1 cellular context compared by ENCODE assay signal in the genomic region with DNA sequence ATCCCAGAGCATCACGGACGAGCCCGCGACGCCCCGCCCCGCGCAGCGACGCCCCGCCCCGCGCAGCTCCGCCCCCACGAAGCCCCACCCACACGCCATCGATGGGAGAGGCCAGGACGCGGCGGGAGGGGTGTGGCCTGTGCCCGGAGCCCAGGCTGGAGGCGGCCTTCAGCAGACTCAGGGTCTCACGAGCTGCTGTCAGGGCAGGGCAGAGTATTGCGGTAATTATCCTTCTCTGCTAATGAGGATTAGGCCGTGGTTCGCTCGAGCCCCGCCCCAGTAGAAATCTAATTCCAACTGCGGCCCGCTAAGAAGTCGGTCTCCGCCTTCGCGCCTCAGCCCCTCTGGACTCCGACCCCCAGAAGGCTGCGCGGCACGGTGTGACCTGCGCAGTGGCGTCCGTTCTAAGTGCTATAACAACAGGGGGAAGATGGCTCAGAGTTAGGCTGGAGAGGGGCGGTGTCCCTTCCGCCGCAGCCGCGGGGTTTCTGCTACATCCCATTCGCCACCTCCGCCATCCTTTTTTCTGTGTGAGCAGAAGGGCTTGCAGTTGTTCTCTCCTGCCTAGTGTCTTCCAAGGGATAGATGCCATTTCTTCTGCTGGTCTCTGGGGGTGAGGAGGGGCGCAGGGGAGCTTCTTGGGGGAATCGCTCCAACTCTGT.
A peak's percentile ranks its signal among the peaks of the same experiment; 100 is the strongest.
TF ChIP-seq lines count a peak whose summit lies in the region.

No MANE protein-coding gene starts in this region.

TF ChIP-seq in HepG2, 621 proteins besides CTCF, POLR2A, EP300 and RAD21 (continued from another document and continues in another):
- TF ChIP-seq, protein P1, sequence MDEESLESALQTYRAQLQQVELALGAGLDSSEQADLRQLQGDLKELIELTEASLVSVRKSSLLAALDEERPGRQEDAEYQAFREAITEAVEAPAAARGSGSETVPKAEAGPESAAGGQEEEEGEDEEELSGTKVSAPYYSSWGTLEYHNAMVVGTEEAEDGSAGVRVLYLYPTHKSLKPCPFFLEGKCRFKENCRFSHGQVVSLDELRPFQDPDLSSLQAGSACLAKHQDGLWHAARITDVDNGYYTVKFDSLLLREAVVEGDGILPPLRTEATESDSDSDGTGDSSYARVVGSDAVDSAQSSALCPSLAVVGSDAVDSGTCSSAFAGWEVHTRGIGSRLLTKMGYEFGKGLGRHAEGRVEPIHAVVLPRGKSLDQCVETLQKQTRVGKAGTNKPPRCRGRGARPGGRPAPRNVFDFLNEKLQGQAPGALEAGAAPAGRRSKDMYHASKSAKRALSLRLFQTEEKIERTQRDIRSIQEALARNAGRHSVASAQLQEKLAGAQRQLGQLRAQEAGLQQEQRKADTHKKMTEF (CRISPR knock-in tag; IDR thresholded peaks at IDR 0.05): peak; percentile 48; the same call in 1 of the 2 replicates
- TF ChIP-seq ZNF292 (CRISPR knock-in tag; IDR thresholded peaks at IDR 0.05; ENCODE audit: borderline replicate concordance, low read depth): peak; percentile 15; the same call in 1 of the 2 replicates
- no peak for TF ChIP-seq KDM6A (CRISPR knock-in tag; IDR thresholded peaks at IDR 0.05; ENCODE audit: low read depth)
- TF ChIP-seq PHB2 (IDR thresholded peaks at IDR 0.05; ENCODE audit: partially characterized antibody): no peak
- TF ChIP-seq NFATC3 (CRISPR knock-in tag; IDR thresholded peaks at IDR 0.05): no peak
- TF ChIP-seq, protein P2, sequence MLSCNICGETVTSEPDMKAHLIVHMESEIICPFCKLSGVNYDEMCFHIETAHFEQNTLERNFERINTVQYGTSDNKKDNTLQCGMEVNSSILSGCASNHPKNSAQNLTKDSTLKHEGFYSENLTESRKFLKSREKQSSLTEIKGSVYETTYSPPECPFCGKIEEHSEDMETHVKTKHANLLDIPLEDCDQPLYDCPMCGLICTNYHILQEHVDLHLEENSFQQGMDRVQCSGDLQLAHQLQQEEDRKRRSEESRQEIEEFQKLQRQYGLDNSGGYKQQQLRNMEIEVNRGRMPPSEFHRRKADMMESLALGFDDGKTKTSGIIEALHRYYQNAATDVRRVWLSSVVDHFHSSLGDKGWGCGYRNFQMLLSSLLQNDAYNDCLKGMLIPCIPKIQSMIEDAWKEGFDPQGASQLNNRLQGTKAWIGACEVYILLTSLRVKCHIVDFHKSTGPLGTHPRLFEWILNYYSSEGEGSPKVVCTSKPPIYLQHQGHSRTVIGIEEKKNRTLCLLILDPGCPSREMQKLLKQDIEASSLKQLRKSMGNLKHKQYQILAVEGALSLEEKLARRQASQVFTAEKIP (CRISPR knock-in tag; IDR thresholded peaks at IDR 0.05; ENCODE audit: borderline replicate concordance): no peak
- TF ChIP-seq, protein P3, sequence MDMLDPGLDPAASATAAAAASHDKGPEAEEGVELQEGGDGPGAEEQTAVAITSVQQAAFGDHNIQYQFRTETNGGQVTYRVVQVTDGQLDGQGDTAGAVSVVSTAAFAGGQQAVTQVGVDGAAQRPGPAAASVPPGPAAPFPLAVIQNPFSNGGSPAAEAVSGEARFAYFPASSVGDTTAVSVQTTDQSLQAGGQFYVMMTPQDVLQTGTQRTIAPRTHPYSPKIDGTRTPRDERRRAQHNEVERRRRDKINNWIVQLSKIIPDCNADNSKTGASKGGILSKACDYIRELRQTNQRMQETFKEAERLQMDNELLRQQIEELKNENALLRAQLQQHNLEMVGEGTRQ (IDR thresholded peaks at IDR 0.05; ENCODE audit: low read depth, low read length): no peak
- TF ChIP-seq, protein P3 (CRISPR knock-in tag; IDR thresholded peaks at IDR 0.05; ENCODE audit: borderline replicate concordance): no peak
- no peak for TF ChIP-seq ZNF773 (CRISPR knock-in tag; IDR thresholded peaks at IDR 0.05; ENCODE audit: borderline replicate concordance)
- no peak for TF ChIP-seq MBNL3 (CRISPR knock-in tag; conservative IDR thresholded peaks at IDR 0.05)
- peak in 1 of 2 experiments; percentile 41; a peak in 1 of 4 replicates for TF ChIP-seq KLF16 (CRISPR knock-in tag; IDR thresholded peaks at IDR 0.05)
- TF ChIP-seq ZNF850 (CRISPR knock-in tag; conservative IDR thresholded peaks at IDR 0.05): no peak
- 0 out of 2 replicates have a peak, but pooled peaks have one; percentile 22 for TF ChIP-seq ZBTB3 (CRISPR knock-in tag; IDR thresholded peaks at IDR 0.05; ENCODE audit: borderline replicate concordance, low read depth)
- TF ChIP-seq, protein P4, sequence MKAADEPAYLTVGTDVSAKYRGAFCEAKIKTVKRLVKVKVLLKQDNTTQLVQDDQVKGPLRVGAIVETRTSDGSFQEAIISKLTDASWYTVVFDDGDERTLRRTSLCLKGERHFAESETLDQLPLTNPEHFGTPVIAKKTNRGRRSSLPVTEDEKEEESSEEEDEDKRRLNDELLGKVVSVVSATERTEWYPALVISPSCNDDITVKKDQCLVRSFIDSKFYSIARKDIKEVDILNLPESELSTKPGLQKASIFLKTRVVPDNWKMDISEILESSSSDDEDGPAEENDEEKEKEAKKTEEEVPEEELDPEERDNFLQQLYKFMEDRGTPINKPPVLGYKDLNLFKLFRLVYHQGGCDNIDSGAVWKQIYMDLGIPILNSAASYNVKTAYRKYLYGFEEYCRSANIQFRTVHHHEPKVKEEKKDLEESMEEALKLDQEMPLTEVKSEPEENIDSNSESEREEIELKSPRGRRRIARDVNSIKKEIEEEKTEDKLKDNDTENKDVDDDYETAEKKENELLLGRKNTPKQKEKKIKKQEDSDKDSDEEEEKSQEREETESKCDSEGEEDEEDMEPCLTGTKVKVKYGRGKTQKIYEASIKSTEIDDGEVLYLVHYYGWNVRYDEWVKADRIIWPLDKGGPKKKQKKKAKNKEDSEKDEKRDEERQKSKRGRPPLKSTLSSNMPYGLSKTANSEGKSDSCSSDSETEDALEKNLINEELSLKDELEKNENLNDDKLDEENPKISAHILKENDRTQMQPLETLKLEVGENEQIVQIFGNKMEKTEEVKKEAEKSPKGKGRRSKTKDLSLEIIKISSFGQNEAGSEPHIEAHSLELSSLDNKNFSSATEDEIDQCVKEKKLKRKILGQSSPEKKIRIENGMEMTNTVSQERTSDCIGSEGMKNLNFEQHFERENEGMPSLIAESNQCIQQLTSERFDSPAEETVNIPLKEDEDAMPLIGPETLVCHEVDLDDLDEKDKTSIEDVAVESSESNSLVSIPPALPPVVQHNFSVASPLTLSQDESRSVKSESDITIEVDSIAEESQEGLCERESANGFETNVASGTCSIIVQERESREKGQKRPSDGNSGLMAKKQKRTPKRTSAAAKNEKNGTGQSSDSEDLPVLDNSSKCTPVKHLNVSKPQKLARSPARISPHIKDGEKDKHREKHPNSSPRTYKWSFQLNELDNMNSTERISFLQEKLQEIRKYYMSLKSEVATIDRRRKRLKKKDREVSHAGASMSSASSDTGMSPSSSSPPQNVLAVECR (CRISPR knock-in tag; IDR thresholded peaks at IDR 0.05; ENCODE audit: borderline replicate concordance): peak; percentile 63; the same call in 1 of the 2 replicates
- TF ChIP-seq NFRKB (IDR thresholded peaks at IDR 0.05): no peak
- TF ChIP-seq KAT2B (IDR thresholded peaks at IDR 0.05; ENCODE audit: borderline replicate concordance, low read depth, low read length): no peak
- TF ChIP-seq GABPB1 (CRISPR knock-in tag; IDR thresholded peaks at IDR 0.05): peak; percentile 67
- TF ChIP-seq, protein P5, sequence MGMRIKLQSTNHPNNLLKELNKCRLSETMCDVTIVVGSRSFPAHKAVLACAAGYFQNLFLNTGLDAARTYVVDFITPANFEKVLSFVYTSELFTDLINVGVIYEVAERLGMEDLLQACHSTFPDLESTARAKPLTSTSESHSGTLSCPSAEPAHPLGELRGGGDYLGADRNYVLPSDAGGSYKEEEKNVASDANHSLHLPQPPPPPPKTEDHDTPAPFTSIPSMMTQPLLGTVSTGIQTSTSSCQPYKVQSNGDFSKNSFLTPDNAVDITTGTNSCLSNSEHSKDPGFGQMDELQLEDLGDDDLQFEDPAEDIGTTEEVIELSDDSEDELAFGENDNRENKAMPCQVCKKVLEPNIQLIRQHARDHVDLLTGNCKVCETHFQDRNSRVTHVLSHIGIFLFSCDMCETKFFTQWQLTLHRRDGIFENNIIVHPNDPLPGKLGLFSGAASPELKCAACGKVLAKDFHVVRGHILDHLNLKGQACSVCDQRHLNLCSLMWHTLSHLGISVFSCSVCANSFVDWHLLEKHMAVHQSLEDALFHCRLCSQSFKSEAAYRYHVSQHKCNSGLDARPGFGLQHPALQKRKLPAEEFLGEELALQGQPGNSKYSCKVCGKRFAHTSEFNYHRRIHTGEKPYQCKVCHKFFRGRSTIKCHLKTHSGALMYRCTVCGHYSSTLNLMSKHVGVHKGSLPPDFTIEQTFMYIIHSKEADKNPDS (CRISPR knock-in tag; IDR thresholded peaks at IDR 0.05): 0 out of 2 replicates have a peak, but pooled peaks have one; percentile 10
- TF ChIP-seq HNF4A (CRISPR knock-in tag; IDR thresholded peaks at IDR 0.05): no peak
- TF ChIP-seq REL (CRISPR knock-in tag; conservative IDR thresholded peaks at IDR 0.05): no peak
- TF ChIP-seq, protein P6, sequence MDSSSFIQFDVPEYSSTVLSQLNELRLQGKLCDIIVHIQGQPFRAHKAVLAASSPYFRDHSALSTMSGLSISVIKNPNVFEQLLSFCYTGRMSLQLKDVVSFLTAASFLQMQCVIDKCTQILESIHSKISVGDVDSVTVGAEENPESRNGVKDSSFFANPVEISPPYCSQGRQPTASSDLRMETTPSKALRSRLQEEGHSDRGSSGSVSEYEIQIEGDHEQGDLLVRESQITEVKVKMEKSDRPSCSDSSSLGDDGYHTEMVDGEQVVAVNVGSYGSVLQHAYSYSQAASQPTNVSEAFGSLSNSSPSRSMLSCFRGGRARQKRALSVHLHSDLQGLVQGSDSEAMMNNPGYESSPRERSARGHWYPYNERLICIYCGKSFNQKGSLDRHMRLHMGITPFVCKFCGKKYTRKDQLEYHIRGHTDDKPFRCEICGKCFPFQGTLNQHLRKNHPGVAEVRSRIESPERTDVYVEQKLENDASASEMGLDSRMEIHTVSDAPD (CRISPR knock-in tag; IDR thresholded peaks at IDR 0.05): no peak
- TF ChIP-seq, protein P7, sequence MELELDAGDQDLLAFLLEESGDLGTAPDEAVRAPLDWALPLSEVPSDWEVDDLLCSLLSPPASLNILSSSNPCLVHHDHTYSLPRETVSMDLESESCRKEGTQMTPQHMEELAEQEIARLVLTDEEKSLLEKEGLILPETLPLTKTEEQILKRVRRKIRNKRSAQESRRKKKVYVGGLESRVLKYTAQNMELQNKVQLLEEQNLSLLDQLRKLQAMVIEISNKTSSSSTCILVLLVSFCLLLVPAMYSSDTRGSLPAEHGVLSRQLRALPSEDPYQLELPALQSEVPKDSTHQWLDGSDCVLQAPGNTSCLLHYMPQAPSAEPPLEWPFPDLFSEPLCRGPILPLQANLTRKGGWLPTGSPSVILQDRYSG (CRISPR knock-in tag; IDR thresholded peaks at IDR 0.05): no peak
- no peak for TF ChIP-seq ZNF234 (CRISPR knock-in tag; conservative IDR thresholded peaks at IDR 0.05)
- TF ChIP-seq, protein P8, sequence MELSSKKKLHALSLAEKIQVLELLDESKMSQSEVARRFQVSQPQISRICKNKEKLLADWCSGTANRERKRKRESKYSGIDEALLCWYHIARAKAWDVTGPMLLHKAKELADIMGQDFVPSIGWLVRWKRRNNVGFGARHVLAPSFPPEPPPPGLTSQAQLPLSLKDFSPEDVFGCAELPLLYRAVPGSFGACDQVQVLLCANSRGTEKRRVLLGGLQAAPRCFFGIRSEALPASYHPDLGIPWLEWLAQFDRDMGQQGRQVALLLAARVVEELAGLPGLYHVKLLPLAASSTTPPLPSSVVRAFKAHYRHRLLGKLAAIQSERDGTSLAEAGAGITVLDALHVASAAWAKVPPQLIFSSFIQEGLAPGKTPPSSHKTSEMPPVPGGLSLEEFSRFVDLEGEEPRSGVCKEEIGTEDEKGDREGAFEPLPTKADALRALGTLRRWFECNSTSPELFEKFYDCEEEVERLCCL (CRISPR knock-in tag; IDR thresholded peaks at IDR 0.05; ENCODE audit: borderline replicate concordance): no peak
- no peak for TF ChIP-seq ZNF180 (CRISPR knock-in tag; IDR thresholded peaks at IDR 0.05; ENCODE audit: borderline replicate concordance, low read depth)
- TF ChIP-seq ZNF629 (CRISPR knock-in tag; conservative IDR thresholded peaks at IDR 0.05): no peak
- TF ChIP-seq ZNF367 (CRISPR knock-in tag; IDR thresholded peaks at IDR 0.05; ENCODE audit: borderline replicate concordance): no peak
- no peak for TF ChIP-seq CBFB (CRISPR knock-in tag; IDR thresholded peaks at IDR 0.05)
- TF ChIP-seq NCOA1 (CRISPR knock-in tag; IDR thresholded peaks at IDR 0.05): no peak
- TF ChIP-seq ZNF556 (CRISPR knock-in tag; IDR thresholded peaks at IDR 0.05; ENCODE audit: borderline replicate concordance): peak; percentile 66; the same call in 1 of the 2 replicates
- TF ChIP-seq RFX3 (CRISPR knock-in tag; IDR thresholded peaks at IDR 0.05): no peak
- TF ChIP-seq TAF1 (CRISPR knock-in tag; IDR thresholded peaks at IDR 0.05): peak; percentile 49
- TF ChIP-seq, protein P9, sequence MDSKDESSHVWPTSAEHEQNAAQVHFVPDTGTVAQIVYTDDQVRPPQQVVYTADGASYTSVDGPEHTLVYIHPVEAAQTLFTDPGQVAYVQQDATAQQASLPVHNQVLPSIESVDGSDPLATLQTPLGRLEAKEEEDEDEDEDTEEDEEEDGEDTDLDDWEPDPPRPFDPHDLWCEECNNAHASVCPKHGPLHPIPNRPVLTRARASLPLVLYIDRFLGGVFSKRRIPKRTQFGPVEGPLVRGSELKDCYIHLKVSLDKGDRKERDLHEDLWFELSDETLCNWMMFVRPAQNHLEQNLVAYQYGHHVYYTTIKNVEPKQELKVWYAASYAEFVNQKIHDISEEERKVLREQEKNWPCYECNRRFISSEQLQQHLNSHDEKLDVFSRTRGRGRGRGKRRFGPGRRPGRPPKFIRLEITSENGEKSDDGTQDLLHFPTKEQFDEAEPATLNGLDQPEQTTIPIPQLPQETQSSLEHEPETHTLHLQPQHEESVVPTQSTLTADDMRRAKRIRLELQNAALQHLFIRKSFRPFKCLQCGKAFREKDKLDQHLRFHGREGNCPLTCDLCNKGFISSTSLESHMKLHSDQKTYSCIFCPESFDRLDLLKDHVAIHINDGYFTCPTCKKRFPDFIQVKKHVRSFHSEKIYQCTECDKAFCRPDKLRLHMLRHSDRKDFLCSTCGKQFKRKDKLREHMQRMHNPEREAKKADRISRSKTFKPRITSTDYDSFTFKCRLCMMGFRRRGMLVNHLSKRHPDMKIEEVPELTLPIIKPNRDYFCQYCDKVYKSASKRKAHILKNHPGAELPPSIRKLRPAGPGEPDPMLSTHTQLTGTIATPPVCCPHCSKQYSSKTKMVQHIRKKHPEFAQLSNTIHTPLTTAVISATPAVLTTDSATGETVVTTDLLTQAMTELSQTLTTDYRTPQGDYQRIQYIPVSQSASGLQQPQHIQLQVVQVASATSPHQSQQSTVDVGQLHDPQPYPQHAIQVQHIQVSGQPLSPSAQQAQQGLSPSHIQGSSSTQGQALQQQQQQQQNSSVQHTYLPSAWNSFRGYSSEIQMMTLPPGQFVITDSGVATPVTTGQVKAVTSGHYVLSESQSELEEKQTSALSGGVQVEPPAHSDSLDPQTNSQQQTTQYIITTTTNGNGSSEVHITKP (CRISPR knock-in tag; IDR thresholded peaks at IDR 0.05; ENCODE audit: low read depth): peak; percentile 84; the same call in 1 of the 2 replicates
- TF ChIP-seq ARHGAP35 (CRISPR knock-in tag; IDR thresholded peaks at IDR 0.05; ENCODE audit: borderline replicate concordance): no peak
- no peak for TF ChIP-seq TCF7L2 (IDR thresholded peaks at IDR 0.05; ENCODE audit: low read depth, low read length)
